Comparison of ENCODE assay signal across 8 cellular contexts in genomic region chr19:19064811-19065745, GRCh38. TPM values are rescaled to one million over a fixed set of nuclear protein-coding genes. Genes with fewer than 3 reads are reported as not detected.
DNase-seq lines count a peak whose midpoint lies in the region; ATAC-seq and TF ChIP-seq lines count a peak whose summit lies in the region.

No MANE protein-coding gene starts in this region.

- ATAC-seq in HG03139 (IDR thresholded peaks at IDR 0.05; ENCODE audit: unreplicated experiment): no peak
- no peak for ATAC-seq in GM18502 (IDR thresholded peaks at IDR 0.05; ENCODE audit: poor library complexity, unreplicated experiment)

- TF ChIP-seq CTCF in C4-2B (conservative IDR thresholded peaks at IDR 0.05) (no peak), retinal pigment epithelial cell (conservative IDR thresholded peaks at IDR 0.05; ENCODE audit: low read depth, low read length) (no peak)

- peak overlapping the region; percentile 65 to 98 (median 92) for H3K4me3 Mint-ChIP-seq in IgD-negative memory B cell

- H3K4me1 Mint-ChIP-seq in IgD-negative memory B cell: peaks cover 20 to 29% (median 29%) of the 10 kb centered on the region in 3 donors

- no peaks in the 10 kb centered on the region for H3K27me3 Mint-ChIP-seq in IgD-negative memory B cell

- H3K36me3 Mint-ChIP-seq in IgD-negative memory B cell: peaks cover 7% of the 10 kb centered on the region

- H3K9me3 Mint-ChIP-seq in IgD-negative memory B cell: no peaks in the 10 kb centered on the region

- peak; percentile 32 for DNase-seq in activated T-cell treated with anti-CD3 and anti-CD28 coated beads, Interleukin-2, amount 50 U/mL, for 1 hour
- DNase-seq in germinal center (ENCODE audit: low spot score) (peak; percentile 51), retinal pigment epithelial cell (ENCODE audit: low read depth) (no peak), NCI-H226 (no peak)

- peak overlapping the region; percentile 71 for H3K27ac ChIP-seq in C4-2B

- H3K4me3 ChIP-seq in retinal pigment epithelial cell (ENCODE audit: low read length): peak overlapping the region; percentile 74

- H3K27ac Mint-ChIP-seq in IgD-negative memory B cell: peak overlapping the region; percentile 23 to 95 (median 69)

RNA-seq across cellular contexts. Expression of gene SLC25A42, which starts 1.3 kb away (rescaled TPM):
- polyA plus RNA-seq in IgD-negative memory B cell: 35.9 TPM

RNA-seq across cellular contexts. Expression of gene ARMC6, which starts 31.7 kb away (rescaled TPM):
- 27.9 TPM for polyA plus RNA-seq in IgD-negative memory B cell

RNA-seq across cellular contexts. Expression of gene SUGP2, which starts 31.8 kb away (rescaled TPM):
- polyA plus RNA-seq in IgD-negative memory B cell: 11.8 TPM

Comparison
In these comparisons a context has a peak if more than half of its experiments do, and no peak if none do; other contexts are left out.
1. DNase-seq: peak in activated T-cell treated with anti-CD3 and anti-CD28 coated beads, Interleukin-2, amount 50 U/mL, for 1 hour (single experiment) and germinal center (single experiment); none in retinal pigment epithelial cell (single experiment) and NCI-H226 (single experiment).